Comparison of ENCODE assay signal across 8 cellular contexts in the genomic region with DNA sequence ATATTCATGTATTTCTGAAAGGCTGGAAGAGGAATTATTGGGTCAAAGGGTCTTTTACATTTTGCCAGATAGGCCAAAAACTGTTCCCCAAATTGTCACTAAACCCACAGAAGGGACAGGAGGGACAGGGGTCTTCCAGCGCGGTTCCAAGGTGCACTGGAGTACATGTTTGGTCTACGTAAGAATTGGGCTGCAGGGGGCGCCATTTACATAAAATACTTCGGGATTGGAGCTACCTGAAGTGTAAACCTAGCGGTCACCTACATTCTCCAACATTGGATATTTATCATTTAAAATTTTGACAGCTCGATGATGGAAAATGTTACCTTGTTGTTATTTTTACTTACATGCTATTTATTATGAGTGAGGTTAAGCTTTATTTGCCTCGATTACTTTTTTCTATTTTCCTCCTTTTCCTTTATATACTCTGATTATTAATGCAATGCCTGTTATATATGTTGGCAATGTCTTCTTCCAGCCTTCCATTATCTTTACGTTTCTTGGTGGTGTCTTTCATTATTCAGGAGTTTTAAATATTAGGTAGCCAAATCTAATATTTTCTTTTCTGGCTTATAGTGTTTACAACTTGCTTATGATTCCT. TPM values are rescaled to one million over a fixed set of nuclear protein-coding genes. Genes with fewer than 3 reads are reported as not detected.
DNase-seq lines count a peak whose midpoint lies in the region; ATAC-seq lines count a peak whose summit lies in the region.

No MANE protein-coding gene starts in this region.

- DNase-seq in stimulated activated CD4-positive, alpha-beta T cell treated with anti-CD3 and anti-CD28 coated beads, Interleukin-12 subunit alpha, Interleukin-12 subunit beta, amount 100 ng/mL, for 48 hours (ENCODE audit: low read depth in 2 of 3, low spot score in 1 of 3), result peak in 2 of 3 donors; percentile 45 to 56
- DNase-seq in stimulated activated CD4-positive, alpha-beta T cell treated with anti-CD3 and anti-CD28 coated beads, Interleukin-4, amount 100 ng/mL, for 1 hour, result no peak
- DNase-seq in M059J (ENCODE audit: low read depth) (peak; percentile 4), SKM-1 (lab: John Stamatoyannopoulos, UW; ENCODE audit: unreplicated experiment) (no peak), HPDE6-E6E7 (ENCODE audit: extremely low spot score) (no peak), middle frontal gyrus (ENCODE audit: extremely low spot score, low spot score) (no peak)
- peak; percentile 35 for DNase-seq in activated naive CD8-positive, alpha-beta T cell treated with anti-CD3 and anti-CD28 coated beads for 36 hours
- DNase-seq in stimulated activated naive CD8-positive, alpha-beta T cell treated with anti-CD3 and anti-CD28 coated beads, Interleukin-15, amount 100 ng/mL, for 72 hours, result peak in 1 of 2 donors; percentile 51

- no peak overlapping the region for H3K4me3 Mint-ChIP-seq in activated naive CD8-positive, alpha-beta T cell treated with anti-CD3 and anti-CD28 coated beads for 36 hours
- H3K4me3 Mint-ChIP-seq in stimulated activated naive CD8-positive, alpha-beta T cell treated with anti-CD3 and anti-CD28 coated beads, Interleukin-15, amount 100 ng/mL, for 72 hours, result no peak overlapping the region

- H3K27me3 Mint-ChIP-seq in activated naive CD8-positive, alpha-beta T cell treated with anti-CD3 and anti-CD28 coated beads for 36 hours, result peaks cover 33% of the 10 kb centered on the region
- H3K27me3 Mint-ChIP-seq in stimulated activated naive CD8-positive, alpha-beta T cell treated with anti-CD3 and anti-CD28 coated beads, Interleukin-15, amount 100 ng/mL, for 72 hours, result peaks cover 46% of the 10 kb centered on the region

- H3K4me1 Mint-ChIP-seq in activated naive CD8-positive, alpha-beta T cell treated with anti-CD3 and anti-CD28 coated beads for 36 hours, result no peaks in the 10 kb centered on the region
- no peaks in the 10 kb centered on the region for H3K4me1 Mint-ChIP-seq in stimulated activated naive CD8-positive, alpha-beta T cell treated with anti-CD3 and anti-CD28 coated beads, Interleukin-15, amount 100 ng/mL, for 72 hours

- ATAC-seq in stimulated activated naive CD8-positive, alpha-beta T cell treated with anti-CD3 and anti-CD28 coated beads, Interleukin-15, amount 100 ng/mL, for 72 hours, result peak; percentile 67

- H3K27ac Mint-ChIP-seq in activated naive CD8-positive, alpha-beta T cell treated with anti-CD3 and anti-CD28 coated beads for 36 hours, result no peak overlapping the region
- peak overlapping the region in 1 of 2 donors; percentile 2 for H3K27ac Mint-ChIP-seq in stimulated activated naive CD8-positive, alpha-beta T cell treated with anti-CD3 and anti-CD28 coated beads, Interleukin-15, amount 100 ng/mL, for 72 hours

- no peaks in the 10 kb centered on the region for H3K9me3 Mint-ChIP-seq in activated naive CD8-positive, alpha-beta T cell treated with anti-CD3 and anti-CD28 coated beads for 36 hours
- no peaks in the 10 kb centered on the region for H3K9me3 Mint-ChIP-seq in stimulated activated naive CD8-positive, alpha-beta T cell treated with anti-CD3 and anti-CD28 coated beads, Interleukin-15, amount 100 ng/mL, for 72 hours

- H3K36me3 Mint-ChIP-seq in activated naive CD8-positive, alpha-beta T cell treated with anti-CD3 and anti-CD28 coated beads for 36 hours, result no peaks in the 10 kb centered on the region

RNA-seq across cellular contexts. Expression of gene RAB6C, which starts 43.0 kb away (rescaled TPM):
- 0.02 TPM in 1 of 2 replicates, not detected in the other for total RNA-seq in M059J (2014; rRNA removed; shearing (Covaris generic))
- total RNA-seq in activated naive CD8-positive, alpha-beta T cell treated with anti-CD3 and anti-CD28 coated beads for 36 hours, result not detected

Comparison
In these comparisons a context has a peak if more than half of its experiments do, and no peak if none do; other contexts are left out.
1. DNase-seq: peak in stimulated activated CD4-positive, alpha-beta T cell treated with anti-CD3 and anti-CD28 coated beads, Interleukin-12 subunit alpha, Interleukin-12 subunit beta, amount 100 ng/mL, for 48 hours (2 of 3), M059J (single experiment) and activated naive CD8-positive, alpha-beta T cell treated with anti-CD3 and anti-CD28 coated beads for 36 hours (single experiment); none in stimulated activated CD4-positive, alpha-beta T cell treated with anti-CD3 and anti-CD28 coated beads, Interleukin-4, amount 100 ng/mL, for 1 hour (single experiment), SKM-1 (single experiment), HPDE6-E6E7 (single experiment) and middle frontal gyrus (single experiment).